ENCODE assay signal across 6 cellular contexts in genomic region chr14:24243336-24243836, GRCh38. TPM values are rescaled to one million over a fixed set of nuclear protein-coding genes. Genes with fewer than 3 reads are reported as not detected.
DNase-seq lines count a peak whose midpoint lies in the region.

No MANE protein-coding gene starts in this region.

- H3K27ac ChIP-seq in GM23248 = peak overlapping the region; percentile 98
- H3K27ac ChIP-seq in SJSA1 = peak overlapping the region; percentile 97
- H3K27ac ChIP-seq in iPS-18a (ENCODE audit: low read length) = no peak overlapping the region
- H3K27ac ChIP-seq in urinary bladder (ENCODE audit: low read depth) = peak overlapping the region; percentile 87

- WGBS in GM23248 (ENCODE audit: low coverage in 1 of 2, low lambda C conversion rate in 2 of 2, missing lambda C conversion rate in 2 of 2), 2 experiments = 37 to 41% methylated on average over 10 of the region's 10 CpGs
- WGBS in urinary bladder = 59% methylated on average over 10 of the region's 10 CpGs

- peak overlapping the region; percentile 85 for H3K4me2 ChIP-seq in GM23248 (ENCODE audit: unreplicated experiment)

- H3K9ac ChIP-seq in GM23248 (peak overlapping the region; percentile 91), iPS-18a (ENCODE audit: low read length) (peak overlapping the region; percentile 76)

- peak overlapping the region; percentile 87 for H2AFZ ChIP-seq in GM23248

- H3K9me3 ChIP-seq in GM23248 (ENCODE audit: low read depth) (no peaks in the 10 kb centered on the region), SJSA1 (replicated peaks) (no peaks in the 10 kb centered on the region), iPS-18a (ENCODE audit: control insufficient read depth, low read depth, low read length) (no peaks in the 10 kb centered on the region)

- H4K20me1 ChIP-seq in GM23248 (ENCODE audit: insufficient read depth) = no peaks in the 10 kb centered on the region

- H3K27me3 ChIP-seq in GM23248 (replicated peaks; ENCODE audit: insufficient read depth) = no peaks in the 10 kb centered on the region
- no peaks in the 10 kb centered on the region for H3K27me3 ChIP-seq in SJSA1 (replicated peaks)
- H3K27me3 ChIP-seq in iPS-18a (ENCODE audit: control insufficient read depth, insufficient read depth, low read length) = no peaks in the 10 kb centered on the region

- no peaks in the 10 kb centered on the region for H3K9me2 ChIP-seq in GM23248 (ENCODE audit: insufficient read depth)

- H3K4me1 ChIP-seq in GM23248 (ENCODE audit: insufficient read depth) (peaks cover 33% of the 10 kb centered on the region), SJSA1 (replicated peaks) (peaks cover 12% of the 10 kb centered on the region), iPS-18a (ENCODE audit: control insufficient read depth, low read depth, low read length) (peaks cover 6% of the 10 kb centered on the region), urinary bladder (ENCODE audit: insufficient read depth) (no peaks in the 10 kb centered on the region)

- DNase-seq in GM23248 (no peak), SJSA1 (ENCODE audit: low read depth in 1 of 2, low spot score in 2 of 2) (peak in 1 of 2 experiments; percentile 42), germinal center (ENCODE audit: low spot score) (no peak), HuH-7 (ENCODE audit: low spot score) (no peak)

- peaks cover 35% of the 10 kb centered on the region for H3F3A ChIP-seq in GM23248 (ENCODE audit: insufficient read depth)

- peak overlapping the region; percentile 97 for H3K4me3 ChIP-seq in GM23248
- H3K4me3 ChIP-seq in SJSA1 = peak overlapping the region; percentile 52
- peak overlapping the region; percentile 73 for H3K4me3 ChIP-seq in iPS-18a (ENCODE audit: low read length)
- peak overlapping the region; percentile 71 for H3K4me3 ChIP-seq in urinary bladder (ENCODE audit: low read depth, low read length)

- H3K79me2 ChIP-seq in GM23248 (ENCODE audit: insufficient read depth) = peaks cover 36% of the 10 kb centered on the region

- in situ Hi-C loops in GM23248 (cut with MboI) = loop anchor here (10.0 kb wide), 1 partner anchor 51 kb away; the partner anchor contains the start of genes DHRS1 and NOP9

- H3K36me3 ChIP-seq in GM23248 (ENCODE audit: low read depth) (peaks cover 25% of the 10 kb centered on the region), SJSA1 (peaks cover 31% of the 10 kb centered on the region), iPS-18a (ENCODE audit: control insufficient read depth, low read depth, low read length) (peaks cover 25% of the 10 kb centered on the region), urinary bladder (ENCODE audit: insufficient read depth) (peaks cover 3% of the 10 kb centered on the region)

RNA-seq across cellular contexts. Expression of gene TINF2, which starts 1.0 kb away (rescaled TPM):
- 32.5 and 41.2 TPM in 2 replicates for total RNA-seq in GM23248 (2014; rRNA removed; shearing (Covaris generic))
- polyA plus RNA-seq in GM23248 (2016; fragmentation: Nextera tagmentation; extraction: Ambion mirVana) = 43.6 and 52.4 TPM in 2 replicates
- total RNA-seq in SJSA1 (2014; rRNA removed; shearing (Covaris generic)) = 31.1 and 53.0 TPM in 2 replicates
- total RNA-seq in urinary bladder = 35.1 TPM
- polyA plus RNA-seq in urinary bladder = 68.7 TPM

RNA-seq across cellular contexts. Expression of gene GMPR2, which starts 10.7 kb away (rescaled TPM):
- total RNA-seq in GM23248 (2014; rRNA removed; shearing (Covaris generic)) = 70.9 and 98.0 TPM in 2 replicates
- polyA plus RNA-seq in GM23248 (2016; fragmentation: Nextera tagmentation; extraction: Ambion mirVana) (55.0 and 58.9 TPM in 2 replicates), urinary bladder (63.1 TPM)
- 46.1 and 64.8 TPM in 2 replicates for total RNA-seq in SJSA1 (2014; rRNA removed; shearing (Covaris generic))
- total RNA-seq in urinary bladder = 44.9 TPM

RNA-seq across cellular contexts. Expression of gene NEDD8, which starts 11.2 kb away (rescaled TPM):
- 138 and 161 TPM in 2 replicates for total RNA-seq in GM23248 (2014; rRNA removed; shearing (Covaris generic))
- 326 and 342 TPM in 2 replicates for polyA plus RNA-seq in GM23248 (2016; fragmentation: Nextera tagmentation; extraction: Ambion mirVana)
- 234 and 316 TPM in 2 replicates for total RNA-seq in SJSA1 (2014; rRNA removed; shearing (Covaris generic))
- 73.8 TPM for total RNA-seq in urinary bladder
- 220 TPM for polyA plus RNA-seq in urinary bladder

RNA-seq across cellular contexts. Expression of gene TGM1, which starts 19.6 kb away (rescaled TPM):
- 0.25 and 1.3 TPM in 2 replicates for total RNA-seq in GM23248 (2014; rRNA removed; shearing (Covaris generic))
- polyA plus RNA-seq in GM23248 (2016; fragmentation: Nextera tagmentation; extraction: Ambion mirVana) (0.34 TPM in 1 of 2 replicates, not detected in the other), urinary bladder (0.65 TPM)
- total RNA-seq in SJSA1 (2014; rRNA removed; shearing (Covaris generic)) = 0.76 TPM in 1 of 2 replicates, not detected in the other
- total RNA-seq in urinary bladder = 1.2 TPM

RNA-seq across cellular contexts. Expression of gene MDP1, which starts 27.5 kb away (rescaled TPM):
- 8.2 and 19.2 TPM in 2 replicates for total RNA-seq in GM23248 (2014; rRNA removed; shearing (Covaris generic))
- polyA plus RNA-seq in GM23248 (2016; fragmentation: Nextera tagmentation; extraction: Ambion mirVana) (20.0 and 23.3 TPM in 2 replicates), urinary bladder (29.1 TPM)
- 13.6 and 30.8 TPM in 2 replicates for total RNA-seq in SJSA1 (2014; rRNA removed; shearing (Covaris generic))
- total RNA-seq in urinary bladder = 15.1 TPM
